In the genomic region with DNA sequence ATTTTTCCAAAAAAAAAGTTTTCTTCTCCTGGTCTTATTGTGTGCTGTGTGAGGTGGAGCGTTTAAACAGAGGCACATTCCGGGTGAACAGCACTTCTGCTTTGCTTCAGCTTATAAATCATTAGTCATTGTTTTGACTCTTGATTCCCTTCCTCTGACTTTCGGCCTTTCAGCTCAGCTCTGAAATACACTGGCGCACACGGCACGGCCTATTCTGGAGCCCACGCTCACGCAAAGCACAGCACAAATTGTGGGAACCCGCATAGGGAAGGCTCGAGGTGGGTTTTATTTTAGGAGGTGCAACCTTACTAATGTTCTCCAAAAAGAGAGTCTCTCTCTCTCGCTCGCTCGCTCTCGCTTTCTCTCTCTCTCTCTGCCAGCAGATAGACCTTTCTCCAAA, we compare ENCODE assay signal across 1 cellular context.
TF ChIP-seq lines count a peak whose summit lies in the region.

No MANE protein-coding gene starts in this region.

TF ChIP-seq in GM23338, 12 proteins besides CTCF, POLR2A, EP300 and RAD21:
- TF ChIP-seq, protein P1, sequence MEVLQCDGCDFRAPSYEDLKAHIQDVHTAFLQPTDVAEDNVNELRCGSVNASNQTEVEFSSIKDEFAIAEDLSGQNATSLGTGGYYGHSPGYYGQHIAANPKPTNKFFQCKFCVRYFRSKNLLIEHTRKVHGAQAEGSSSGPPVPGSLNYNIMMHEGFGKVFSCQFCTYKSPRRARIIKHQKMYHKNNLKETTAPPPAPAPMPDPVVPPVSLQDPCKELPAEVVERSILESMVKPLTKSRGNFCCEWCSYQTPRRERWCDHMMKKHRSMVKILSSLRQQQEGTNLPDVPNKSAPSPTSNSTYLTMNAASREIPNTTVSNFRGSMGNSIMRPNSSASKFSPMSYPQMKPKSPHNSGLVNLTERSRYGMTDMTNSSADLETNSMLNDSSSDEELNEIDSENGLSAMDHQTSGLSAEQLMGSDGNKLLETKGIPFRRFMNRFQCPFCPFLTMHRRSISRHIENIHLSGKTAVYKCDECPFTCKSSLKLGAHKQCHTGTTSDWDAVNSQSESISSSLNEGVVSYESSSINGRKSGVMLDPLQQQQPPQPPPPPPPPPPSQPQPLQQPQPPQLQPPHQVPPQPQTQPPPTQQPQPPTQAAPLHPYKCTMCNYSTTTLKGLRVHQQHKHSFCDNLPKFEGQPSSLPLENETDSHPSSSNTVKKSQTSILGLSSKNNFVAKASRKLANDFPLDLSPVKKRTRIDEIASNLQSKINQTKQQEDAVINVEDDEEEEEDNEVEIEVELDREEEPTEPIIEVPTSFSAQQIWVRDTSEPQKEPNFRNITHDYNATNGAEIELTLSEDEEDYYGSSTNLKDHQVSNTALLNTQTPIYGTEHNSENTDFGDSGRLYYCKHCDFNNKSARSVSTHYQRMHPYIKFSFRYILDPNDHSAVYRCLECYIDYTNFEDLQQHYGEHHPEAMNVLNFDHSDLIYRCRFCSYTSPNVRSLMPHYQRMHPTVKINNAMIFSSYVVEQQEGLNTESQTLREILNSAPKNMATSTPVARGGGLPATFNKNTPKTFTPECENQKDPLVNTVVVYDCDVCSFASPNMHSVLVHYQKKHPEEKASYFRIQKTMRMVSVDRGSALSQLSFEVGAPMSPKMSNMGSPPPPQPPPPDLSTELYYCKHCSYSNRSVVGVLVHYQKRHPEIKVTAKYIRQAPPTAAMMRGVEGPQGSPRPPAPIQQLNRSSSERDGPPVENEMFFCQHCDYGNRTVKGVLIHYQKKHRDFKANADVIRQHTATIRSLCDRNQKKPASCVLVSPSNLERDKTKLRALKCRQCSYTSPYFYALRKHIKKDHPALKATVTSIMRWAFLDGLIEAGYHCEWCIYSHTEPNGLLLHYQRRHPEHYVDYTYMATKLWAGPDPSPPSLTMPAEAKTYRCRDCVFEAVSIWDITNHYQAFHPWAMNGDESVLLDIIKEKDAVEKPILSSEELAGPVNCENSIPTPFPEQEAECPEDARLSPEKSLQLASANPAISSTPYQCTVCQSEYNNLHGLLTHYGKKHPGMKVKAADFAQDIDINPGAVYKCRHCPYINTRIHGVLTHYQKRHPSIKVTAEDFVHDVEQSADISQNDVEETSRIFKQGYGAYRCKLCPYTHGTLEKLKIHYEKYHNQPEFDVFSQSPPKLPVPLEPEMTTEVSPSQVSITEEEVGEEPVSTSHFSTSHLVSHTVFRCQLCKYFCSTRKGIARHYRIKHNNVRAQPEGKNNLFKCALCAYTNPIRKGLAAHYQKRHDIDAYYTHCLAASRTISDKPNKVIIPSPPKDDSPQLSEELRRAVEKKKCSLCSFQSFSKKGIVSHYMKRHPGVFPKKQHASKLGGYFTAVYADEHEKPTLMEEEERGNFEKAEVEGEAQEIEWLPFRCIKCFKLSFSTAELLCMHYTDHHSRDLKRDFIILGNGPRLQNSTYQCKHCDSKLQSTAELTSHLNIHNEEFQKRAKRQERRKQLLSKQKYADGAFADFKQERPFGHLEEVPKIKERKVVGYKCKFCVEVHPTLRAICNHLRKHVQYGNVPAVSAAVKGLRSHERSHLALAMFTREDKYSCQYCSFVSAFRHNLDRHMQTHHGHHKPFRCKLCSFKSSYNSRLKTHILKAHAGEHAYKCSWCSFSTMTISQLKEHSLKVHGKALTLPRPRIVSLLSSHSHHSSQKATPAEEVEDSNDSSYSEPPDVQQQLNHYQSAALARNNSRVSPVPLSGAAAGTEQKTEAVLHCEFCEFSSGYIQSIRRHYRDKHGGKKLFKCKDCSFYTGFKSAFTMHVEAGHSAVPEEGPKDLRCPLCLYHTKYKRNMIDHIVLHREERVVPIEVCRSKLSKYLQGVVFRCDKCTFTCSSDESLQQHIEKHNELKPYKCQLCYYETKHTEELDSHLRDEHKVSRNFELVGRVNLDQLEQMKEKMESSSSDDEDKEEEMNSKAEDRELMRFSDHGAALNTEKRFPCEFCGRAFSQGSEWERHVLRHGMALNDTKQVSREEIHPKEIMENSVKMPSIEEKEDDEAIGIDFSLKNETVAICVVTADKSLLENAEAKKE (CRISPR knock-in tag; IDR thresholded peaks at IDR 0.05), result no peak
- no peak for TF ChIP-seq ZNF114 (CRISPR knock-in tag; IDR thresholded peaks at IDR 0.05)
- TF ChIP-seq, protein P2, sequence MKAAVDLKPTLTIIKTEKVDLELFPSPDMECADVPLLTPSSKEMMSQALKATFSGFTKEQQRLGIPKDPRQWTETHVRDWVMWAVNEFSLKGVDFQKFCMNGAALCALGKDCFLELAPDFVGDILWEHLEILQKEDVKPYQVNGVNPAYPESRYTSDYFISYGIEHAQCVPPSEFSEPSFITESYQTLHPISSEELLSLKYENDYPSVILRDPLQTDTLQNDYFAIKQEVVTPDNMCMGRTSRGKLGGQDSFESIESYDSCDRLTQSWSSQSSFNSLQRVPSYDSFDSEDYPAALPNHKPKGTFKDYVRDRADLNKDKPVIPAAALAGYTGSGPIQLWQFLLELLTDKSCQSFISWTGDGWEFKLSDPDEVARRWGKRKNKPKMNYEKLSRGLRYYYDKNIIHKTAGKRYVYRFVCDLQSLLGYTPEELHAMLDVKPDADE (IDR thresholded peaks at IDR 0.05), result no peak
- no peak for TF ChIP-seq NANOG (IDR thresholded peaks at IDR 0.05; ENCODE audit: borderline replicate concordance)
- TF ChIP-seq EZH2 (IDR thresholded peaks at IDR 0.05; ENCODE audit: low read depth, unreplicated experiment), result no peak
- TF ChIP-seq JUNB (IDR thresholded peaks at IDR 0.05; ENCODE audit: unreplicated experiment), result no peak
